20 cellular contexts compared by ENCODE assay signal in the genomic region with DNA sequence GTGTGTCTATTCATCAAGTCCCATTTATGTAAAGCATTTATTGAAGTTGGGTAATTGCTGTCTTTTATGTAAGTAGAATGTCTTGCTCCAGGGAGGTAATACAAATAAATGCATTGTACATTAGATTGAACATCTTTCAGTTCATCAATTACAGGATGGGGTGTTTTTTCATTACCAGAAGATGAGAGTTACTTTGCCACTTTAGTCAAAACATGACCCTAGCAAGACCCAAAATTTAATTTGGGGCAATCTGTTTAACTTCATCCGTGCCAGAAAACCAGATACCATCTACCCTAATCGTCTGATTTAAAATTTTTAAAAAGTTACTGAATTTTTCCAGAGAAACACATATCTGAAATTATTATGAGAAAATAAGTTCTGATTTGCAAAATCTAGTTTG.
"Had no signal": no experiment of that assay in that cellular context is flagged by ENCODE, and none has a peak within 500 bp of the region (broad histone marks: within the 10 kb centered on the region; RNA-seq: fewer than 3 reads in every experiment).

No MANE protein-coding gene starts in this region.

- ATAC-seq: esophagus mucosa; gastrocnemius medialis; left ventricle myocardium superior; lower lobe of right lung; naive thymus-derived CD8-positive, alpha-beta T cell; sciatic nerve had no signal

- H3K4me1 Mint-ChIP-seq: naive thymus-derived CD8-positive, alpha-beta T cell; nephron progenitor cell; stimulated activated naive CD8-positive, alpha-beta T cell treated with anti-CD3 and anti-CD28 coated beads, Interleukin-15, amount 100 ng/mL, for 72 hours had no signal

- H3K4me3 Mint-ChIP-seq: endodermal cell; naive thymus-derived CD8-positive, alpha-beta T cell; nephron progenitor cell; stimulated activated naive CD8-positive, alpha-beta T cell treated with anti-CD3 and anti-CD28 coated beads, Interleukin-15, amount 100 ng/mL, for 72 hours had no signal

- H3K27me3 Mint-ChIP-seq: stimulated activated naive CD8-positive, alpha-beta T cell treated with anti-CD3 and anti-CD28 coated beads, Interleukin-15, amount 100 ng/mL, for 72 hours had no signal

- H3K9me3 Mint-ChIP-seq: endodermal cell; naive thymus-derived CD8-positive, alpha-beta T cell; nephron progenitor cell; stimulated activated naive CD8-positive, alpha-beta T cell treated with anti-CD3 and anti-CD28 coated beads, Interleukin-15, amount 100 ng/mL, for 72 hours had no signal

- DNase-seq: effector CD8-positive, alpha-beta T cell; endodermal cell; foreskin fibroblast; gastrocnemius medialis; head of caudate nucleus; left ventricle myocardium superior; lower lobe of right lung; naive thymus-derived CD8-positive, alpha-beta T cell; nephron progenitor cell; nucleus accumbens; stimulated activated CD4-positive, alpha-beta T cell treated with anti-CD3 and anti-CD28 coated beads, Interleukin-12 subunit alpha, Interleukin-12 subunit beta, amount 100 ng/mL, for 4 hours; stimulated activated CD4-positive, alpha-beta T cell treated with anti-CD3 and anti-CD28 coated beads, Interleukin-1b, Interleukin-23, amount 100 ng/mL, for 48 hours; stimulated activated CD4-positive, alpha-beta T cell treated with anti-CD3 and anti-CD28 coated beads, Interleukin-4, amount 100 ng/mL, for 1 hour; stimulated activated CD8-positive, alpha-beta memory T cell treated with anti-CD3 and anti-CD28 coated beads, Interleukin-4, amount 100 ng/mL, for 48 hours; stimulated activated naive CD4-positive, alpha-beta T cell; stimulated activated naive CD8-positive, alpha-beta T cell treated with anti-CD3 and anti-CD28 coated beads, Interleukin-15, amount 100 ng/mL, for 72 hours; thyroid gland; trophoblast cell had no signal

- H3K27ac Mint-ChIP-seq: endodermal cell; naive thymus-derived CD8-positive, alpha-beta T cell; nephron progenitor cell; stimulated activated naive CD8-positive, alpha-beta T cell treated with anti-CD3 and anti-CD28 coated beads, Interleukin-15, amount 100 ng/mL, for 72 hours had no signal

- H3K36me3 Mint-ChIP-seq: naive thymus-derived CD8-positive, alpha-beta T cell had no signal
